Comparison of ENCODE assay signal across 1 cellular context in genomic region chr4:1204286-1204827, GRCh38.
TF ChIP-seq lines count a peak whose summit lies in the region.

No MANE protein-coding gene starts in this region.

TF ChIP-seq in HepG2, 621 proteins besides CTCF, POLR2A, EP300 and RAD21 (continues in another document):
- no peak for TF ChIP-seq ZXDC (CRISPR knock-in tag; IDR thresholded peaks at IDR 0.05)
- 0 out of 4 replicates have a peak, but pooled peaks of 1 of the 2 experiments have one; percentile 0 for TF ChIP-seq HMGXB4 (CRISPR knock-in tag; IDR thresholded peaks at IDR 0.05; ENCODE audit: borderline replicate concordance in 1 of 2, low read depth in 1 of 2)
- 0 out of 2 replicates have a peak, but pooled peaks have one; percentile 5 for TF ChIP-seq ZNF740 (CRISPR knock-in tag; IDR thresholded peaks at IDR 0.05)
- TF ChIP-seq ZNF629 (CRISPR knock-in tag; conservative IDR thresholded peaks at IDR 0.05): 0 out of 2 replicates have a peak, but pooled peaks have one; percentile 12
- 0 out of 2 replicates have a peak, but pooled peaks have one; percentile 15 for TF ChIP-seq ZSCAN29 (CRISPR knock-in tag; conservative IDR thresholded peaks at IDR 0.05)
- TF ChIP-seq ZNF282 (IDR thresholded peaks at IDR 0.05; ENCODE audit: partially characterized antibody): no peak
- TF ChIP-seq ZNF343 (CRISPR knock-in tag; IDR thresholded peaks at IDR 0.05): peak; percentile 88; the same call in 1 of the 2 replicates
- no peak for TF ChIP-seq FOXM1 (CRISPR knock-in tag; IDR thresholded peaks at IDR 0.05)
- 0 out of 2 replicates have a peak, but pooled peaks have one; percentile 69 for TF ChIP-seq NKX3-1 (CRISPR knock-in tag; IDR thresholded peaks at IDR 0.05)
- no peak for TF ChIP-seq IRX3 (CRISPR knock-in tag; IDR thresholded peaks at IDR 0.05; ENCODE audit: borderline replicate concordance, low read depth)
- no peak for TF ChIP-seq HNF4G (IDR thresholded peaks at IDR 0.05; ENCODE audit: borderline replicate concordance, low read depth, low read length)
- TF ChIP-seq HNF4G (CRISPR knock-in tag; IDR thresholded peaks at IDR 0.05; ENCODE audit: borderline replicate concordance, low read depth): no peak
- TF ChIP-seq RFX5 (IDR thresholded peaks at IDR 0.05; ENCODE audit: low read depth, low read length): no peak
- TF ChIP-seq ZNF101 (CRISPR knock-in tag; IDR thresholded peaks at IDR 0.05; ENCODE audit: borderline replicate concordance, low read depth): 0 out of 2 replicates have a peak, but pooled peaks have one; percentile 75
- TF ChIP-seq HNRNPK (IDR thresholded peaks at IDR 0.05; ENCODE audit: low read depth, low read length, poor library complexity, severe bottlenecking): no peak
- 0 out of 2 replicates have a peak, but pooled peaks have one; percentile 79 for TF ChIP-seq ZNF383 (CRISPR knock-in tag; IDR thresholded peaks at IDR 0.05; ENCODE audit: borderline replicate concordance)
- TF ChIP-seq ZNF234 (CRISPR knock-in tag; conservative IDR thresholded peaks at IDR 0.05): no peak
- no peak for TF ChIP-seq RXRA (CRISPR knock-in tag; IDR thresholded peaks at IDR 0.05)
- no peak for TF ChIP-seq PCBP2 (optimal IDR thresholded peaks at IDR 0.05; ENCODE audit: low read depth, low read length, poor library complexity, severe bottlenecking)
- TF ChIP-seq ZSCAN20 (CRISPR knock-in tag; IDR thresholded peaks at IDR 0.05; ENCODE audit: borderline replicate concordance): 0 out of 2 replicates have a peak, but pooled peaks have one; percentile 51
- TF ChIP-seq ZBTB10 (CRISPR knock-in tag; IDR thresholded peaks at IDR 0.05; ENCODE audit: borderline replicate concordance): peak; percentile 58; the same call in 1 of the 2 replicates
- 0 out of 2 replicates have a peak, but pooled peaks have one; percentile 64 for TF ChIP-seq DMTF1 (CRISPR knock-in tag; IDR thresholded peaks at IDR 0.05)
- 0 out of 2 replicates have a peak, but pooled peaks have one; percentile 23 for TF ChIP-seq ZNF510 (CRISPR knock-in tag; IDR thresholded peaks at IDR 0.05; ENCODE audit: low read depth)
- TF ChIP-seq FOXK1 (CRISPR knock-in tag; IDR thresholded peaks at IDR 0.05; ENCODE audit: borderline replicate concordance, low read depth): no peak
- no peak for TF ChIP-seq NR2F6 (IDR thresholded peaks at IDR 0.05)
- peak; percentile 35; the same call in 1 of the 2 replicates for TF ChIP-seq NR2F6 (CRISPR knock-in tag; IDR thresholded peaks at IDR 0.05)
- peak; percentile 9 for TF ChIP-seq ZNF264 (CRISPR knock-in tag; IDR thresholded peaks at IDR 0.05)
- 0 out of 2 replicates have a peak, but pooled peaks have one; percentile 1 for TF ChIP-seq POGK (CRISPR knock-in tag; conservative IDR thresholded peaks at IDR 0.05)
- TF ChIP-seq ZNF30 (CRISPR knock-in tag; IDR thresholded peaks at IDR 0.05): 0 out of 2 replicates have a peak, but pooled peaks have one; percentile 74
- TF ChIP-seq HES4 (CRISPR knock-in tag; IDR thresholded peaks at IDR 0.05; ENCODE audit: borderline replicate concordance): no peak
- no peak for TF ChIP-seq SMC3 (IDR thresholded peaks at IDR 0.05; ENCODE audit: low read length)
- no peak for TF ChIP-seq ZNF34 (CRISPR knock-in tag; IDR thresholded peaks at IDR 0.05; ENCODE audit: borderline replicate concordance)
- TF ChIP-seq ZBTB33 (CRISPR knock-in tag; IDR thresholded peaks at IDR 0.05): no peak
- no peak for TF ChIP-seq ZNF292 (CRISPR knock-in tag; IDR thresholded peaks at IDR 0.05; ENCODE audit: borderline replicate concordance, low read depth)
- peak; percentile 6; the same call in 1 of the 2 replicates for TF ChIP-seq SRY (CRISPR knock-in tag; IDR thresholded peaks at IDR 0.05)
- 0 out of 2 replicates have a peak, but pooled peaks have one; percentile 15 for TF ChIP-seq ZNF724P (CRISPR knock-in tag; IDR thresholded peaks at IDR 0.05; ENCODE audit: borderline replicate concordance)
- TF ChIP-seq ZNF781 (CRISPR knock-in tag; IDR thresholded peaks at IDR 0.05; ENCODE audit: borderline replicate concordance, not compliant biosample characterization): peak; percentile 84
- TF ChIP-seq TRAFD1 (CRISPR knock-in tag; IDR thresholded peaks at IDR 0.05; ENCODE audit: borderline replicate concordance): 0 out of 2 replicates have a peak, but pooled peaks have one; percentile 5
- no peak for TF ChIP-seq TRIM24 (CRISPR knock-in tag; IDR thresholded peaks at IDR 0.05)
- TF ChIP-seq EED (CRISPR knock-in tag; IDR thresholded peaks at IDR 0.05): 0 out of 2 replicates have a peak, but pooled peaks have one; percentile 16
- no peak for TF ChIP-seq E2F1 (CRISPR knock-in tag; IDR thresholded peaks at IDR 0.05)
- TF ChIP-seq ZNF224 (CRISPR knock-in tag; IDR thresholded peaks at IDR 0.05): no peak
- no peak for TF ChIP-seq ZNF589 (CRISPR knock-in tag; conservative IDR thresholded peaks at IDR 0.05)
- TF ChIP-seq POGZ (CRISPR knock-in tag; IDR thresholded peaks at IDR 0.05): no peak
- TF ChIP-seq E2F5 (CRISPR knock-in tag; conservative IDR thresholded peaks at IDR 0.05): no peak
- no peak for TF ChIP-seq MTF1 (CRISPR knock-in tag; IDR thresholded peaks at IDR 0.05)
